In genomic region chr10:101293007-101293723, GRCh38 we compare ENCODE assay signal across 9 cellular contexts.
DNase-seq lines count a peak whose midpoint lies in the region; ATAC-seq and TF ChIP-seq lines count a peak whose summit lies in the region.
"Had no signal": no experiment of that assay in that cellular context is flagged by ENCODE, and none has a peak within 500 bp of the region (broad histone marks: within the 10 kb centered on the region; RNA-seq: fewer than 3 reads in every experiment).

No MANE protein-coding gene starts in this region.

- peak overlapping the region; percentile 67 to 94 for H3K4me3 Mint-ChIP-seq in activated T-cell treated with anti-CD3 and anti-CD28 coated beads, Interleukin-2, amount 50 U/mL, for 72 hours

- intact Hi-C loops in ascending aorta (cut with DNase I), result no loop called here

- H3K9me3 ChIP-seq in ascending aorta, result no peaks in the 10 kb centered on the region

- no peak for DNase-seq in activated T-cell treated with anti-CD3 and anti-CD28 coated beads, Interleukin-2, amount 50 U/mL, for 72 hours
- DNase-seq in activated T-cell treated with anti-CD3 and anti-CD28 coated beads for 4 hours (no peak), ascending aorta (ENCODE audit: low spot score in 2 of 2) (no peak), iPS-NIHi11 (ENCODE audit: low spot score) (peak; percentile 29), brain microvascular endothelial cell (no peak)
- no peak for DNase-seq in activated naive CD4-positive, alpha-beta T cell (lab: John Stamatoyannopoulos, UW)

- H3K27me3 ChIP-seq in ascending aorta (peaks cover 9% of the 10 kb centered on the region), brain microvascular endothelial cell (replicated peaks) (peaks cover 48% of the 10 kb centered on the region)

- H3K27me3 Mint-ChIP-seq in activated T-cell treated with anti-CD3 and anti-CD28 coated beads, Interleukin-2, amount 50 U/mL, for 72 hours (ENCODE audit: low read depth), result peaks cover 80% of the 10 kb centered on the region

- no peaks in the 10 kb centered on the region for H3K36me3 Mint-ChIP-seq in activated T-cell treated with anti-CD3 and anti-CD28 coated beads, Interleukin-2, amount 50 U/mL, for 72 hours (ENCODE audit: insufficient read depth in 2 of 2)
- H3K36me3 Mint-ChIP-seq: activated naive CD4-positive, alpha-beta T cell treated with anti-CD3 and anti-CD28 coated beads, Interleukin-2, amount 50 U/mL, for 72 hours had no signal

- H3K9me3 Mint-ChIP-seq in activated T-cell treated with anti-CD3 and anti-CD28 coated beads, Interleukin-2, amount 50 U/mL, for 72 hours, result no peaks in the 10 kb centered on the region
- H3K9me3 Mint-ChIP-seq: activated naive CD4-positive, alpha-beta T cell treated with anti-CD3 and anti-CD28 coated beads, Interleukin-2, amount 50 U/mL, for 72 hours had no signal

- H3K27ac Mint-ChIP-seq in activated T-cell treated with anti-CD3 and anti-CD28 coated beads, Interleukin-2, amount 50 U/mL, for 72 hours, result no peak overlapping the region
- H3K27ac Mint-ChIP-seq: activated naive CD4-positive, alpha-beta T cell treated with anti-CD3 and anti-CD28 coated beads, Interleukin-2, amount 50 U/mL, for 72 hours had no signal

- peaks cover 2 to 14% of the 10 kb centered on the region in 2 donors for H3K4me1 ChIP-seq in ascending aorta

- H3K4me3 ChIP-seq in ascending aorta (peak overlapping the region; percentile 56 to 69), brain microvascular endothelial cell (ENCODE audit: low read depth, low read length) (no peak overlapping the region)

- H3K4me1 Mint-ChIP-seq in activated T-cell treated with anti-CD3 and anti-CD28 coated beads, Interleukin-2, amount 50 U/mL, for 72 hours (ENCODE audit: low read depth), result peaks cover 10% of the 10 kb centered on the region

- no peaks in the 10 kb centered on the region for H3K36me3 ChIP-seq in ascending aorta
- H3K36me3 ChIP-seq in brain microvascular endothelial cell (replicated peaks), result no peaks in the 10 kb centered on the region

- H3K27ac ChIP-seq in ascending aorta, result no peak overlapping the region
- peak overlapping the region; percentile 73 for H3K27ac ChIP-seq in temporal lobe (ENCODE audit: low read depth, low read length)
- H3K27ac ChIP-seq in brain microvascular endothelial cell, result no peak overlapping the region

- TF ChIP-seq CTCF in ascending aorta (IDR thresholded peaks at IDR 0.05), result no peak
- no peak for TF ChIP-seq CTCF in brain microvascular endothelial cell (IDR thresholded peaks at IDR 0.05; ENCODE audit: low read depth, low read length, missing control alignments)

- in situ Hi-C loops in brain microvascular endothelial cell (cut with HindIII; ENCODE audit: low pct_ligation_motif_present, low sequenced_read_pairs), result no loop called here

- ATAC-seq in activated T-cell treated with anti-CD3 and anti-CD28 coated beads, Interleukin-2, amount 50 U/mL, for 72 hours (replicated peaks in 1 of 2), result no peak
- ATAC-seq in GM21619 (IDR thresholded peaks at IDR 0.05; ENCODE audit: unreplicated experiment), result no peak
